In genomic region chr14:80323266-80323665, GRCh38 we compare ENCODE assay signal across 24 cellular contexts.
"Had no signal": no experiment of that assay in that cellular context is flagged by ENCODE, and none has a peak within 500 bp of the region (broad histone marks: within the 10 kb centered on the region; RNA-seq: fewer than 3 reads in every experiment).

No MANE protein-coding gene starts in this region.

- H3K27me3 ChIP-seq: ascending aorta, body of pancreas had no signal

- H3K4me1 ChIP-seq: ascending aorta had no signal

- FAIRE-seq: HepG2 had no signal

- ATAC-seq: activated CD8-positive, alpha-beta memory T cell treated with anti-CD3 and anti-CD28 coated beads, Interleukin-2, amount 10 ng/mL, durations not matched to agents 7 days and 5 days; activated naive CD4-positive, alpha-beta T cell treated with anti-CD3 and anti-CD28 coated beads, Interleukin-2, amount 50 U/mL, for 72 hours; activated naive CD8-positive, alpha-beta T cell treated with anti-CD3 and anti-CD28 coated beads, Interleukin-2, amount 50 U/mL, for 24 hours; body of pancreas; HepG2; WTC11 had no signal

- H3K4me2 ChIP-seq: KMS-11 had no signal

- H3K4me3 ChIP-seq: ascending aorta, body of pancreas had no signal

- DNase-seq: activated CD4-positive, alpha-beta T cell treated with anti-CD3 and anti-CD28 coated beads for 48 hours; activated CD4-positive, alpha-beta T cell treated with anti-CD3 and anti-CD28 coated beads, Interleukin-2, amount 50 U/mL, for 48 hours; activated CD4-positive, CD25-positive, alpha-beta regulatory T cell treated with anti-CD3 and anti-CD28 coated beads, Interleukin-2, amount 50 U/mL, for 72 hours; activated CD8-positive, alpha-beta memory T cell treated with anti-CD3 and anti-CD28 coated beads, Interleukin-2, amount 10 ng/mL, durations not matched to agents 7 days and 5 days; activated effector memory CD4-positive, alpha-beta T cell treated with anti-CD3 and anti-CD28 coated beads, Interleukin-2, amount 50 U/mL, for 16 hours; activated naive CD4-positive, alpha-beta T cell treated with Interleukin-2 at 50 U/mL for 16 hours; activated naive CD8-positive, alpha-beta T cell treated with anti-CD3 and anti-CD28 coated beads, Interleukin-2, amount 50 U/mL, for 24 hours; activated T-cell treated with anti-CD3 and anti-CD28 coated beads, Interleukin-2, amount 50 U/mL, for 24 hours; amniotic stem cell; body of pancreas; NCI-H1092; NCI-H1930; NCI-H2171; NCI-H226; NCI-H510A; NCI-H526 treated with DMSO at 0.1 percent for 48 hours; NK-92 treated with Interleukin-12 subunit alpha and Interleukin-12 subunit beta, amount 100 ng/mL, for 24 hours; SHP77 treated with DMSO at 0.1 percent for 48 hours; T-helper 1 cell had no signal

- H3K9ac ChIP-seq: KMS-11 had no signal

- H3K36me3 ChIP-seq: ascending aorta had no signal

- H3K9me3 ChIP-seq: ascending aorta, body of pancreas had no signal

- H3K27ac ChIP-seq: ascending aorta, body of pancreas, KMS-11 had no signal
